In the genomic region with DNA sequence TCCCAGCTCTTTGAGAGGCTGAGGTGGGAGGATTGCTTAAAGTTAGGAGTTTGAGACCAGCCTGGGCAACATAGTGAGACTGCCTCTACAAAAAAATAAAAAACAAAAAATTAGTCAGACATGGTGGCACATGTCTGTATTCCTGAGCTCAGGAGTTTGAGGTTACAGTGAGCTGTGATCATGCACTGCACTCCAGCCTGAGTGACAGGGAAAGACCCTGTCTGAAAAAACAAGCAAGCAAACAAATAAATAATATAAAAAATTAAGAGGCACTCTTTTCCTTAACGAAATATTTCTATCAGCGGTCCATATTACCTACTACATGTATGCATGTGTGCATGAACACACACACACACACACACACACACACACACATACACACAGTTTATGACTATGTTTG, we compare ENCODE assay signal across 21 cellular contexts.
"Had no signal": no experiment of that assay in that cellular context is flagged by ENCODE, and none has a peak within 500 bp of the region (broad histone marks: within the 10 kb centered on the region; RNA-seq: fewer than 3 reads in every experiment).

No MANE protein-coding gene starts in this region.

- H3K4me2 ChIP-seq: smooth muscle cell had no signal

- H3K27ac ChIP-seq: left ventricle myocardium inferior, ovary, right atrium auricular region, right lobe of liver, tibial nerve, upper lobe of left lung, vagina had no signal

- H3K27me3 ChIP-seq: ovary, right atrium auricular region, right lobe of liver, upper lobe of left lung, vagina had no signal

- H3K4me3 ChIP-seq: left ventricle myocardium inferior, lung, ovary, right atrium auricular region, right lobe of liver, smooth muscle cell, tibial nerve, upper lobe of left lung, vagina had no signal

- DNase-seq: islet precursor cell; left ventricle myocardium inferior; mesendoderm; naive B cell; natural killer cell; nephron progenitor cell; ovary; right lobe of liver; stimulated activated CD4-positive, alpha-beta T cell treated with anti-CD3 and anti-CD28 coated beads, Interleukin-1b, Interleukin-23, amount 100 ng/mL, for 48 hours; stimulated activated CD4-positive, alpha-beta T cell treated with anti-CD3 and anti-CD28 coated beads, Interleukin-2, amount 100 ng/mL, for 48 hours; stimulated activated CD4-positive, alpha-beta T cell treated with anti-CD3 and anti-CD28 coated beads, Interleukin-4, amount 100 ng/mL, for 4 hours; stimulated activated CD8-positive, alpha-beta memory T cell treated with anti-CD3 and anti-CD28 coated beads, Interleukin-4, amount 100 ng/mL, for 48 hours; stimulated activated naive CD4-positive, alpha-beta T cell treated with Interleukin-2 at 50 U/mL for 16 hours; stimulated activated naive CD8-positive, alpha-beta T cell treated with anti-CD3 and anti-CD28 coated beads, Interleukin-15, amount 100 ng/mL, for 72 hours; upper lobe of left lung had no signal

- H3K36me3 ChIP-seq: left ventricle myocardium inferior, ovary, right atrium auricular region, right lobe of liver, tibial nerve, upper lobe of left lung, vagina had no signal

- ATAC-seq: natural killer cell; right lobe of liver; stimulated activated memory B cell treated with anti-CD40 and anti-IgM and Interleukin-4, amounts not matched to agents 10 μg/mL and 1 μg/mL and 100 μg/mL, for 72 hours; stimulated activated naive CD8-positive, alpha-beta T cell treated with anti-CD3 and anti-CD28 coated beads, Interleukin-15, amount 100 ng/mL, for 72 hours had no signal

- H3K9me3 ChIP-seq: left ventricle myocardium inferior, ovary, right atrium auricular region, right lobe of liver, tibial nerve, upper lobe of left lung, vagina had no signal

- H3K4me1 ChIP-seq: right atrium auricular region, right lobe of liver, tibial nerve had no signal
